25 cellular contexts compared by ENCODE assay signal in genomic region chr2:50388324-50388723, GRCh38.
A peak's percentile ranks its signal among the peaks of the same experiment; 100 is the strongest.
DNase-seq lines count a peak whose midpoint lies in the region; ATAC-seq, FAIRE-seq and TF ChIP-seq lines count a peak whose summit lies in the region.
"Had no signal": no experiment of that assay in that cellular context is flagged by ENCODE, and none has a peak within 500 bp of the region (broad histone marks: within the 10 kb centered on the region; RNA-seq: fewer than 3 reads in every experiment).

No MANE protein-coding gene starts in this region.

- H3K9me3 ChIP-seq in A673 (ENCODE audit: low read depth, low read length, poor library complexity, severe bottlenecking) (no peaks in the 10 kb centered on the region), pancreas (no peaks in the 10 kb centered on the region)
- H3K9me3 ChIP-seq: A549, BE2C, BLaER1 had no signal

- H3K36me3 ChIP-seq in A673 (ENCODE audit: insufficient read depth, low read length, poor library complexity, severe bottlenecking) (no peaks in the 10 kb centered on the region), pancreas (no peaks in the 10 kb centered on the region)
- H3K36me3 ChIP-seq: BE2C, BLaER1 had no signal

- POLR2A ChIA-PET in A673 (lab: Charles Lee; ENCODE audit: low non-redundant PET) = no interaction called here

- H3K4me3 ChIP-seq in A673 (ENCODE audit: low read depth, low read length, poor library complexity, severe bottlenecking) (no peak overlapping the region), LNCaP clone FGC (ENCODE audit: low read depth, low read length) (no peak overlapping the region), pancreas (no peak overlapping the region)
- H3K4me3 ChIP-seq: A549, BLaER1 had no signal

- H3K4me1 ChIP-seq in A673 (ENCODE audit: insufficient read depth, low read length, poor library complexity, severe bottlenecking) = no peaks in the 10 kb centered on the region
- H3K4me1 ChIP-seq in pancreas = no peaks in the 10 kb centered on the region
- H3K4me1 ChIP-seq: A549, BE2C, BLaER1 had no signal

- FAIRE-seq in pancreas (lab: Jason Lieb, UNC) = no peak
- FAIRE-seq: A549, G401.6, GM12891, GM19239 had no signal

- H3K27ac ChIP-seq in A673 (ENCODE audit: low read depth, low read length, poor library complexity, severe bottlenecking) (no peak overlapping the region), pancreas (no peak overlapping the region)
- H3K27ac ChIP-seq: 22Rv1, A549, BLaER1 had no signal

- no peak for ATAC-seq in pancreas
- ATAC-seq in HG03520 (IDR thresholded peaks at IDR 0.05; ENCODE audit: unreplicated experiment) = no peak
- ATAC-seq: A549 had no signal

- 68 to 72% methylated on average over 4 of the region's 4 CpGs for WGBS in pancreas, 2 donors

- intact Hi-C loops in A673 (cut with micrococcal nuclease; ENCODE audit: unreplicated experiment) (no loop called here), pancreas (cut with DNase I) (no loop called here)

- TF ChIP-seq CTCF in A673 (conservative IDR thresholded peaks at IDR 0.05; ENCODE audit: low read depth, low read length) = no peak
- no peak for TF ChIP-seq CTCF in LNCaP clone FGC (IDR thresholded peaks at IDR 0.05; ENCODE audit: control insufficient read depth, extremely low read depth, insufficient read depth)
- TF ChIP-seq CTCF in pancreas (IDR thresholded peaks at IDR 0.05) = no peak

- CTCF ChIA-PET in A673 (lab: Charles Lee) = no interaction called here

- H3K27me3 ChIP-seq in A673 (replicated peaks; ENCODE audit: insufficient read depth, low read depth, low read length, poor library complexity) = no peaks in the 10 kb centered on the region
- H3K27me3 ChIP-seq in pancreas = no peaks in the 10 kb centered on the region
- H3K27me3 ChIP-seq: BE2C, BLaER1 had no signal

- no TSS peak for BruUV-seq in A673 (replicated peaks; lab: Mats Ljungman, UMichigan)

- DNase-seq in A673 (ENCODE audit: low spot score) = peak; percentile 70
- peak; percentile 18 for DNase-seq in LNCaP clone FGC (ENCODE audit: low read depth)
- DNase-seq in cerebellar cortex (ENCODE audit: low spot score) = peak; percentile 25
- DNase-seq in pancreas = no peak
- DNase-seq: ACHN; BE2C; C1 segment of cervical spinal cord; CD4-positive, alpha-beta memory T cell; CD4-positive, CD25-positive, alpha-beta regulatory T cell; CD8-positive, alpha-beta memory T cell; COR-L47; DMS 273 treated with DMSO at 0.1 percent for 48 hours; DMS153; DMS53; DMS79; DND-41; EL; GF-D8 had no signal

Comparison
In these comparisons a context has a peak if more than half of its experiments do, and no peak if none do; other contexts are left out.
1. DNase-seq: peak in A673 (single experiment), LNCaP clone FGC (single experiment) and cerebellar cortex (single experiment); none in pancreas (0 of 6).